14 cellular contexts compared by ENCODE assay signal in genomic region chr2:98803747-98804650, GRCh38.
"Had no signal": no experiment of that assay in that cellular context is flagged by ENCODE, and none has a peak within 500 bp of the region (broad histone marks: within the 10 kb centered on the region; RNA-seq: fewer than 3 reads in every experiment).

No MANE protein-coding gene starts in this region.

- H2AFZ ChIP-seq: neural progenitor cell had no signal

- DNase-seq: activated CD4-positive, alpha-beta T cell treated with anti-CD3 and anti-CD28 coated beads, Interleukin-2, amount 50 U/mL, for 4 hours; activated CD4-positive, CD25-positive, alpha-beta regulatory T cell treated with anti-CD3 and anti-CD28 coated beads, Interleukin-2, amount 50 U/mL, for 72 hours; activated naive CD4-positive, alpha-beta T cell treated with anti-CD3 and anti-CD28 coated beads, Interleukin-2, amount 10 ng/mL, durations not matched to agents 7 days and 5 days; activated T-cell treated with anti-CD3 and anti-CD28 coated beads for 4 hours; dorsolateral prefrontal cortex; kidney; stimulated activated CD4-positive, alpha-beta T cell treated with anti-CD3 and anti-CD28 coated beads, Interleukin-4, amount 100 ng/mL, for 24 hours; stimulated activated naive CD4-positive, alpha-beta T cell treated with Interleukin-2 at 50 U/mL for 16 hours; substantia nigra had no signal

- H3K4me1 ChIP-seq: neural progenitor cell had no signal

- H3K4me3 ChIP-seq: cardiac muscle cell, dorsolateral prefrontal cortex, neural progenitor cell, skin epidermis, tibial nerve had no signal

- H3K9me3 ChIP-seq: tibial nerve had no signal

- H3K36me3 ChIP-seq: cardiac muscle cell, neural progenitor cell, tibial nerve had no signal

- ATAC-seq: SK-N-SH treated with all-trans-retinoic acid at 6 μM for 48 hours had no signal

- H3K27me3 ChIP-seq: cardiac muscle cell, dorsolateral prefrontal cortex, neural progenitor cell, tibial nerve had no signal

- H3K4me2 ChIP-seq: neural progenitor cell had no signal

- H3K27ac ChIP-seq: cardiac muscle cell, dorsolateral prefrontal cortex, neural progenitor cell, tibial nerve had no signal
